2 cellular contexts compared by ENCODE assay signal in genomic region chr9:136978073-136978864, GRCh38.
TF ChIP-seq lines count a peak whose summit lies in the region.

No MANE protein-coding gene starts in this region.

TF ChIP-seq in HEK293, 187 proteins besides CTCF, POLR2A, EP300 and RAD21 (continued from another document and continues in another):
- TF ChIP-seq PRDM4 (tag by site-specific recombination; IDR thresholded peaks at IDR 0.05), result no peak
- TF ChIP-seq KLF9 (tag by site-specific recombination; IDR thresholded peaks at IDR 0.05; ENCODE audit: low read depth), result peak; percentile 62
- TF ChIP-seq ZNF248 (tag by site-specific recombination; IDR thresholded peaks at IDR 0.05), result no peak
- TF ChIP-seq ZSCAN23 (tag by site-specific recombination; IDR thresholded peaks at IDR 0.05), result no peak
- no peak for TF ChIP-seq ZNF174 (tag by site-specific recombination; IDR thresholded peaks at IDR 0.05)
- no peak for TF ChIP-seq SP3 (tag by site-specific recombination; IDR thresholded peaks at IDR 0.05)
- TF ChIP-seq ZNF623 (tag by site-specific recombination; IDR thresholded peaks at IDR 0.05), result no peak
- no peak for TF ChIP-seq OSR2 (tag by site-specific recombination; IDR thresholded peaks at IDR 0.05)
- no peak for TF ChIP-seq ZNF132 (tag by site-specific recombination; IDR thresholded peaks at IDR 0.05; ENCODE audit: borderline replicate concordance)
- TF ChIP-seq, protein P1, sequence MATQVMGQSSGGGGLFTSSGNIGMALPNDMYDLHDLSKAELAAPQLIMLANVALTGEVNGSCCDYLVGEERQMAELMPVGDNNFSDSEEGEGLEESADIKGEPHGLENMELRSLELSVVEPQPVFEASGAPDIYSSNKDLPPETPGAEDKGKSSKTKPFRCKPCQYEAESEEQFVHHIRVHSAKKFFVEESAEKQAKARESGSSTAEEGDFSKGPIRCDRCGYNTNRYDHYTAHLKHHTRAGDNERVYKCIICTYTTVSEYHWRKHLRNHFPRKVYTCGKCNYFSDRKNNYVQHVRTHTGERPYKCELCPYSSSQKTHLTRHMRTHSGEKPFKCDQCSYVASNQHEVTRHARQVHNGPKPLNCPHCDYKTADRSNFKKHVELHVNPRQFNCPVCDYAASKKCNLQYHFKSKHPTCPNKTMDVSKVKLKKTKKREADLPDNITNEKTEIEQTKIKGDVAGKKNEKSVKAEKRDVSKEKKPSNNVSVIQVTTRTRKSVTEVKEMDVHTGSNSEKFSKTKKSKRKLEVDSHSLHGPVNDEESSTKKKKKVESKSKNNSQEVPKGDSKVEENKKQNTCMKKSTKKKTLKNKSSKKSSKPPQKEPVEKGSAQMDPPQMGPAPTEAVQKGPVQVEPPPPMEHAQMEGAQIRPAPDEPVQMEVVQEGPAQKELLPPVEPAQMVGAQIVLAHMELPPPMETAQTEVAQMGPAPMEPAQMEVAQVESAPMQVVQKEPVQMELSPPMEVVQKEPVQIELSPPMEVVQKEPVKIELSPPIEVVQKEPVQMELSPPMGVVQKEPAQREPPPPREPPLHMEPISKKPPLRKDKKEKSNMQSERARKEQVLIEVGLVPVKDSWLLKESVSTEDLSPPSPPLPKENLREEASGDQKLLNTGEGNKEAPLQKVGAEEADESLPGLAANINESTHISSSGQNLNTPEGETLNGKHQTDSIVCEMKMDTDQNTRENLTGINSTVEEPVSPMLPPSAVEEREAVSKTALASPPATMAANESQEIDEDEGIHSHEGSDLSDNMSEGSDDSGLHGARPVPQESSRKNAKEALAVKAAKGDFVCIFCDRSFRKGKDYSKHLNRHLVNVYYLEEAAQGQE (tag by site-specific recombination; IDR thresholded peaks at IDR 0.05), result no peak
- TF ChIP-seq ZNF114 (tag by site-specific recombination; IDR thresholded peaks at IDR 0.05), result no peak
- peak; percentile 85 for TF ChIP-seq KLF1 (tag by site-specific recombination; IDR thresholded peaks at IDR 0.05)
- TF ChIP-seq KLF8 (tag by site-specific recombination; IDR thresholded peaks at IDR 0.05), result peak; percentile 95
- TF ChIP-seq ZNF223 (tag by site-specific recombination; IDR thresholded peaks at IDR 0.05), result no peak
- no peak for TF ChIP-seq RBAK (tag by site-specific recombination; IDR thresholded peaks at IDR 0.05)
- no peak for TF ChIP-seq ZNF404 (tag by site-specific recombination; IDR thresholded peaks at IDR 0.05)
- no peak for TF ChIP-seq ZNF324 (tag by site-specific recombination; IDR thresholded peaks at IDR 0.05)
- TF ChIP-seq ZNF544 (tag by site-specific recombination; IDR thresholded peaks at IDR 0.05), result no peak
- no peak for TF ChIP-seq ZNF341 (tag by site-specific recombination; IDR thresholded peaks at IDR 0.05; ENCODE audit: low read depth)
- no peak for TF ChIP-seq ZFP37 (tag by site-specific recombination; IDR thresholded peaks at IDR 0.05)
- TF ChIP-seq, protein P2, sequence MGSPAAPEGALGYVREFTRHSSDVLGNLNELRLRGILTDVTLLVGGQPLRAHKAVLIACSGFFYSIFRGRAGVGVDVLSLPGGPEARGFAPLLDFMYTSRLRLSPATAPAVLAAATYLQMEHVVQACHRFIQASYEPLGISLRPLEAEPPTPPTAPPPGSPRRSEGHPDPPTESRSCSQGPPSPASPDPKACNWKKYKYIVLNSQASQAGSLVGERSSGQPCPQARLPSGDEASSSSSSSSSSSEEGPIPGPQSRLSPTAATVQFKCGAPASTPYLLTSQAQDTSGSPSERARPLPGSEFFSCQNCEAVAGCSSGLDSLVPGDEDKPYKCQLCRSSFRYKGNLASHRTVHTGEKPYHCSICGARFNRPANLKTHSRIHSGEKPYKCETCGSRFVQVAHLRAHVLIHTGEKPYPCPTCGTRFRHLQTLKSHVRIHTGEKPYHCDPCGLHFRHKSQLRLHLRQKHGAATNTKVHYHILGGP (tag by site-specific recombination; IDR thresholded peaks at IDR 0.05), result no peak
- no peak for TF ChIP-seq ZNF350 (tag by site-specific recombination; IDR thresholded peaks at IDR 0.05)
- no peak for TF ChIP-seq ZNF585B (tag by site-specific recombination; IDR thresholded peaks at IDR 0.05)
- TF ChIP-seq, protein P3, sequence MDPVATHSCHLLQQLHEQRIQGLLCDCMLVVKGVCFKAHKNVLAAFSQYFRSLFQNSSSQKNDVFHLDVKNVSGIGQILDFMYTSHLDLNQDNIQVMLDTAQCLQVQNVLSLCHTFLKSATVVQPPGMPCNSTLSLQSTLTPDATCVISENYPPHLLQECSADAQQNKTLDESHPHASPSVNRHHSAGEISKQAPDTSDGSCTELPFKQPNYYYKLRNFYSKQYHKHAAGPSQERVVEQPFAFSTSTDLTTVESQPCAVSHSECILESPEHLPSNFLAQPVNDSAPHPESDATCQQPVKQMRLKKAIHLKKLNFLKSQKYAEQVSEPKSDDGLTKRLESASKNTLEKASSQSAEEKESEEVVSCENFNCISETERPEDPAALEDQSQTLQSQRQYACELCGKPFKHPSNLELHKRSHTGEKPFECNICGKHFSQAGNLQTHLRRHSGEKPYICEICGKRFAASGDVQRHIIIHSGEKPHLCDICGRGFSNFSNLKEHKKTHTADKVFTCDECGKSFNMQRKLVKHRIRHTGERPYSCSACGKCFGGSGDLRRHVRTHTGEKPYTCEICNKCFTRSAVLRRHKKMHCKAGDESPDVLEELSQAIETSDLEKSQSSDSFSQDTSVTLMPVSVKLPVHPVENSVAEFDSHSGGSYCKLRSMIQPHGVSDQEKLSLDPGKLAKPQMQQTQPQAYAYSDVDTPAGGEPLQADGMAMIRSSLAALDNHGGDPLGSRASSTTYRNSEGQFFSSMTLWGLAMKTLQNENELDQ (tag by site-specific recombination; IDR thresholded peaks at IDR 0.05; ENCODE audit: low read depth), result no peak
- no peak for TF ChIP-seq ZNF311 (tag by site-specific recombination; IDR thresholded peaks at IDR 0.05; ENCODE audit: borderline replicate concordance)

TF ChIP-seq in SK-N-SH, 30 proteins besides CTCF, POLR2A, EP300 and RAD21 (continued from another document):
- TF ChIP-seq, protein P1 (IDR thresholded peaks at IDR 0.05; ENCODE audit: low read depth, low read length), result no peak
- TF ChIP-seq USF1 (IDR thresholded peaks at IDR 0.05; ENCODE audit: borderline replicate concordance, low read depth) (no peak), NFIC (IDR thresholded peaks at IDR 0.05; ENCODE audit: borderline replicate concordance) (no peak), MEF2A (IDR thresholded peaks at IDR 0.05; ENCODE audit: borderline replicate concordance, low read depth) (no peak), MAX (IDR thresholded peaks at IDR 0.05; ENCODE audit: low read depth) (no peak), RXRA (IDR thresholded peaks at IDR 0.05; ENCODE audit: borderline replicate concordance, low read depth) (no peak), CHD2 (IDR thresholded peaks at IDR 0.05; ENCODE audit: low read length, partially characterized antibody) (no peak), POLR2AphosphoS5 (IDR thresholded peaks at IDR 0.05; ENCODE audit: low read depth, low read length) (no peak), RFX5 (IDR thresholded peaks at IDR 0.05; ENCODE audit: low read length) (no peak), FOXM1 (IDR thresholded peaks at IDR 0.05; ENCODE audit: low read depth) (no peak), TAF1 (IDR thresholded peaks at IDR 0.05; ENCODE audit: borderline replicate concordance, low read depth, low read length) (no peak), EZH2phosphoT487 (IDR thresholded peaks at IDR 0.05; ENCODE audit: borderline replicate concordance, low read depth) (no peak), FOXJ3 (CRISPR knock-in tag; IDR thresholded peaks at IDR 0.05) (no peak), MXI1 (IDR thresholded peaks at IDR 0.05; ENCODE audit: low read depth, low read length) (no peak), NRF1 (IDR thresholded peaks at IDR 0.05; ENCODE audit: low read depth, low read length) (no peak), SIN3A (IDR thresholded peaks at IDR 0.05; ENCODE audit: borderline replicate concordance, low read depth, low read length) (no peak)
- TF ChIP-seq, protein P4, sequence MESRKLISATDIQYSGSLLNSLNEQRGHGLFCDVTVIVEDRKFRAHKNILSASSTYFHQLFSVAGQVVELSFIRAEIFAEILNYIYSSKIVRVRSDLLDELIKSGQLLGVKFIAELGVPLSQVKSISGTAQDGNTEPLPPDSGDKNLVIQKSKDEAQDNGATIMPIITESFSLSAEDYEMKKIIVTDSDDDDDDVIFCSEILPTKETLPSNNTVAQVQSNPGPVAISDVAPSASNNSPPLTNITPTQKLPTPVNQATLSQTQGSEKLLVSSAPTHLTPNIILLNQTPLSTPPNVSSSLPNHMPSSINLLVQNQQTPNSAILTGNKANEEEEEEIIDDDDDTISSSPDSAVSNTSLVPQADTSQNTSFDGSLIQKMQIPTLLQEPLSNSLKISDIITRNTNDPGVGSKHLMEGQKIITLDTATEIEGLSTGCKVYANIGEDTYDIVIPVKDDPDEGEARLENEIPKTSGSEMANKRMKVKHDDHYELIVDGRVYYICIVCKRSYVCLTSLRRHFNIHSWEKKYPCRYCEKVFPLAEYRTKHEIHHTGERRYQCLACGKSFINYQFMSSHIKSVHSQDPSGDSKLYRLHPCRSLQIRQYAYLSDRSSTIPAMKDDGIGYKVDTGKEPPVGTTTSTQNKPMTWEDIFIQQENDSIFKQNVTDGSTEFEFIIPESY (IDR thresholded peaks at IDR 0.05; ENCODE audit: borderline replicate concordance, low read depth), result no peak
